Comparison of ENCODE assay signal across 1 cellular context in the genomic region with DNA sequence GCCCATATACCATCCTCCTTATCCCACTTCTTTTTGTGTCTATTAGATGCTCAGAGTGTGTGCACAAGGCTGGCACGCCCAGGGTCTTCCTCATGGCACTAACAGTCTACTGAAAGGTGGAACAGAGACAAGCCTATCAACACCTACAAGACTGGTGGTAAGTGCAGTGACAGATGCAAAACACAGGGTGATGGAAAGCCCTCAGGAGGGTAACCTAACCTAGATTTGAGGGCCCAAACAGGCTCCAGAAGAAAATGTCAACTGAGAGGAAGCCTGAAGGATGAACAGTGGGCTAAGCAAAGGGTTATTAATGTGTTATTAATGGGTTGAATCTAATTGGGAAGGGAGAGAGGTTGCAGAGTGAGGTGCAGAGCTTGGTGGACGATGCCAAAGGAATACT.
TF ChIP-seq lines count a peak whose summit lies in the region.

No MANE protein-coding gene starts in this region.

TF ChIP-seq in H1, 55 proteins besides CTCF, POLR2A, EP300 and RAD21:
- TF ChIP-seq BRCA1 (IDR thresholded peaks at IDR 0.05; ENCODE audit: low read depth, low read length) (no peak), KDM1A (IDR thresholded peaks at IDR 0.05; ENCODE audit: borderline replicate concordance, low read length) (no peak), EZH2 (IDR thresholded peaks at IDR 0.05; ENCODE audit: low read depth, low read length, severe bottlenecking) (no peak), NANOG (IDR thresholded peaks at IDR 0.05; ENCODE audit: insufficient read depth, low read depth, low read length, poor library complexity, severe bottlenecking) (no peak), KDM5A (IDR thresholded peaks at IDR 0.05; ENCODE audit: low read length) (no peak), SUZ12 (IDR thresholded peaks at IDR 0.05; ENCODE audit: low read length) (no peak), MAFK (IDR thresholded peaks at IDR 0.05; ENCODE audit: low read depth, low read length) (no peak), TAF7 (optimal IDR thresholded peaks at IDR 0.05; ENCODE audit: borderline replicate concordance, low read depth, low read length) (no peak), SRF (IDR thresholded peaks at IDR 0.05; ENCODE audit: low read depth, low read length) (no peak), CTBP2 (IDR thresholded peaks at IDR 0.05; ENCODE audit: borderline replicate concordance, insufficient read depth, insufficient read length, low read length) (no peak)
- TF ChIP-seq, protein P1, sequence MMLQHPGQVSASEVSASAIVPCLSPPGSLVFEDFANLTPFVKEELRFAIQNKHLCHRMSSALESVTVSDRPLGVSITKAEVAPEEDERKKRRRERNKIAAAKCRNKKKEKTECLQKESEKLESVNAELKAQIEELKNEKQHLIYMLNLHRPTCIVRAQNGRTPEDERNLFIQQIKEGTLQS (IDR thresholded peaks at IDR 0.05; ENCODE audit: insufficient read depth, low read depth, low read length) = no peak
- TF ChIP-seq, protein P2, sequence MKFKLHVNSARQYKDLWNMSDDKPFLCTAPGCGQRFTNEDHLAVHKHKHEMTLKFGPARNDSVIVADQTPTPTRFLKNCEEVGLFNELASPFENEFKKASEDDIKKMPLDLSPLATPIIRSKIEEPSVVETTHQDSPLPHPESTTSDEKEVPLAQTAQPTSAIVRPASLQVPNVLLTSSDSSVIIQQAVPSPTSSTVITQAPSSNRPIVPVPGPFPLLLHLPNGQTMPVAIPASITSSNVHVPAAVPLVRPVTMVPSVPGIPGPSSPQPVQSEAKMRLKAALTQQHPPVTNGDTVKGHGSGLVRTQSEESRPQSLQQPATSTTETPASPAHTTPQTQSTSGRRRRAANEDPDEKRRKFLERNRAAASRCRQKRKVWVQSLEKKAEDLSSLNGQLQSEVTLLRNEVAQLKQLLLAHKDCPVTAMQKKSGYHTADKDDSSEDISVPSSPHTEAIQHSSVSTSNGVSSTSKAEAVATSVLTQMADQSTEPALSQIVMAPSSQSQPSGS (IDR thresholded peaks at IDR 0.05; ENCODE audit: low read length) = no peak
TF ChIP-seq in H1: peak in this region for 0.
